ENCODE assay signal across 1 cellular context in genomic region chr5:66810747-66811355, GRCh38.
TF ChIP-seq lines count a peak whose summit lies in the region.

No MANE protein-coding gene starts in this region.

TF ChIP-seq in GM23338, 12 proteins besides CTCF, POLR2A, EP300 and RAD21 (continued from another document):
- no peak for TF ChIP-seq REST (IDR thresholded peaks at IDR 0.05; ENCODE audit: unreplicated experiment)
- TF ChIP-seq ZNF331 (CRISPR knock-in tag; IDR thresholded peaks at IDR 0.05; ENCODE audit: low read depth) = no peak
- TF ChIP-seq EZH2phosphoT487 (IDR thresholded peaks at IDR 0.05; ENCODE audit: unreplicated experiment) = no peak
- TF ChIP-seq JUNB (IDR thresholded peaks at IDR 0.05; ENCODE audit: unreplicated experiment) = no peak
